ENCODE assay signal across 23 cellular contexts in the genomic region with DNA sequence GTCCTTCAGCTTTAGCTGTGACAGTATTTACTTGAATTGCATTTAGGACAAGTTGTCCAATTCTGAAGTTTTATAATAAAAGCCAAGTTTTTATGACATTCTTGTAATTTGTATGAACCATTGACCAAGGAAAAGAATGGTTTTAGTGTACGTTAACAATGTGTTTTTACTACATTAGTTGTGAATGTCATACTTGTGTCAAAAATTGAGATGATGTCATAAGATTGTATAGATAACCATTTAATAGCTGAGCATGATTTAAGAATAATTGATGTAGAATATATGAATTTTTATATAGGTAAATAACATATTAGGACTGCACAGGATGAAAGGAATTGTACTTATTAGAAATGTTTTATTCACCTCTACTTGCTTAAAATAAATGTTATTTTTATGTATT.
"Had no signal": no experiment of that assay in that cellular context is flagged by ENCODE, and none has a peak within 500 bp of the region (broad histone marks: within the 10 kb centered on the region; RNA-seq: fewer than 3 reads in every experiment).

No MANE protein-coding gene starts in this region.

- FAIRE-seq: colon, endothelial cell of umbilical vein, frontal cortex, keratinocyte had no signal

- ATAC-seq: foreskin keratinocyte, gastroesophageal sphincter, heart left ventricle, left cardiac atrium, left lung, left ventricle myocardium superior, lower lobe of right lung, mucosa of descending colon had no signal

- H3K4me2 ChIP-seq: hepatocyte had no signal

- H3K9me3 ChIP-seq: esophagus muscularis mucosa, gastroesophageal sphincter, heart left ventricle, left lung, lower lobe of right lung, mucosa of descending colon had no signal

- H3K4me3 ChIP-seq: coronary artery, dorsolateral prefrontal cortex, esophagus muscularis mucosa, gastroesophageal sphincter, heart left ventricle, hepatocyte, left lung, lower lobe of right lung, mucosa of descending colon had no signal

- H3K4me1 ChIP-seq: esophagus muscularis mucosa, foreskin keratinocyte, gastroesophageal sphincter, heart left ventricle, lower lobe of right lung had no signal

- H3K27ac ChIP-seq: coronary artery, dorsolateral prefrontal cortex, esophagus muscularis mucosa, foreskin keratinocyte, gastroesophageal sphincter, heart left ventricle, hepatocyte, left lung, lower lobe of right lung had no signal

- DNase-seq: dermis blood vessel endothelial cell; dorsolateral prefrontal cortex; effector CD4-positive, alpha-beta T cell; effector memory CD4-positive, alpha-beta T cell; foreskin keratinocyte; heart left ventricle; hypothalamus; immature natural killer cell; left cardiac atrium; left lung; left ventricle myocardium superior; lower lobe of right lung; mesenchymal stem cell; mucosa of descending colon; naive B cell had no signal
